In the genomic region with DNA sequence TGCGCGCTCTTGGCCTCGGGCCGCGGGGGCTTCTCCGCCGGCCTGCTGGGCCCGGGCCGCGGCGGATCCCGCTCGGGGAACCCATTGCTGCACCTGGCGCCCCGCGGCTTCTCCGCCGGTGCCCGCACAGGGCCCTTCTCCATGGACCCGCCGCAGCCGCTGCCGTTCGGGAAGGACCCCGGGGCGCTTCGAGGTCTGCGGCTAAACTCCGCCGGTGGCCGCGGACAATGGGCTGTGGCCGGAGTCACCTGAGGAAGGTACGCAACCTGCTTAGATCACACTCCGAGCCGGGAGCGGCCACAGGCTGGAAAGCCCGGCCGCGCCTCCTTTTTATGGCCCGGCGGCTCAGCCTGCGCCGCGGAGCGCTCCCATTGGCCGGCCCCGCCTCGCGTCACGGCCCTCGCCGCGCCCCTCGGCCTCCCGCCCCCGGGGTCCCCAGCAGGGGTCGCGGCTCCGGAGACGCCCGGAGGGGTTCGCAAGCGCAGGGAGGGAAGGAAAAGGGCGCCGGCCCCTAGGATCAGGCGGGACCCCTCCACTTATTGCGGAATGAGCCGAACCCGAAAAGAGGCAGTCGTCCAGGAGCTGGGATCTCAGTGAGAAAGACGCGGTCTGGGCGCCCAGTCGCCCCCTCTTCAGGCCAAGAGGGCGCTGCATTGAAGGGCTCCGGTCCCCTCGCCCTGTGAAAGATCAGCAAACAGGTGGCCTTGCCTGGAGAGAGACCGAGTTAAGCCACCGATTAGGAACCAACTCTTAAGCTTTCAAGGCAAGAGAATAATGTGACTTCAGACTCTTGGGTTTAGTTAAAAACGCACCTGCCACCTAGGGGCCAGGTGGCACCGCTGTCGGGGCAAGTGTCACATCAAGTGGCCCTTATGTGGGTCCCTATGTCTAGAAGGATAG, we compare ENCODE assay signal across 8 cellular contexts. TPM values are rescaled to one million over a fixed set of nuclear protein-coding genes. Genes with fewer than 3 reads are reported as not detected.
DNase-seq lines count a peak whose midpoint lies in the region; ATAC-seq, FAIRE-seq and TF ChIP-seq lines count a peak whose summit lies in the region.

A gene with protein sequence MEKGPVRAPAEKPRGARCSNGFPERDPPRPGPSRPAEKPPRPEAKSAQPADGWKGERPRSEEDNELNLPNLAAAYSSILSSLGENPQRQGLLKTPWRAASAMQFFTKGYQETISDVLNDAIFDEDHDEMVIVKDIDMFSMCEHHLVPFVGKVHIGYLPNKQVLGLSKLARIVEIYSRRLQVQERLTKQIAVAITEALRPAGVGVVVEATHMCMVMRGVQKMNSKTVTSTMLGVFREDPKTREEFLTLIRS (minus strand): TSS at position 306 of the 900 bp plus-strand sequence. CDS start 163 bp downstream, at position 143.

- H3K27ac ChIP-seq in OCI-LY1 (ENCODE audit: low read depth, low read length, poor library complexity, severe bottlenecking) (peak within 1 kb of the TSS; percentile 27), fibroblast of lung (ENCODE audit: insufficient read depth, low read length) (no peak within 1 kb of the TSS), stomach (peak within 1 kb of the TSS; percentile 85 to 98 (median 88))

- H3K27ac Mint-ChIP-seq in nephron = peak within 1 kb of the TSS in 1 of 3 experiments; percentile 44

- peak; percentile 84 for ATAC-seq in GM21360 (IDR thresholded peaks at IDR 0.05; ENCODE audit: unreplicated experiment)

- H3K4me1 Mint-ChIP-seq in nephron = peaks cover 10% of the 10 kb centered on the region

- no peaks in the 10 kb centered on the region for H3K36me3 ChIP-seq in OCI-LY1 (ENCODE audit: insufficient read depth, low read length)
- H3K36me3 ChIP-seq in fibroblast of lung (ENCODE audit: control insufficient read depth, insufficient read depth, low read length) = no peaks in the 10 kb centered on the region
- H3K36me3 ChIP-seq in stomach = no peaks in the 10 kb centered on the region

- H3F3A ChIP-seq in OCI-LY1 (ENCODE audit: insufficient read depth, low read length) = no peaks in the 10 kb centered on the region

- no peaks in the 10 kb centered on the region for H3K36me3 Mint-ChIP-seq in nephron (ENCODE audit: low read depth)

- FAIRE-seq in HTR-8/SVneo (lab: Jason Lieb, UNC) = peak; percentile 97

- TF ChIP-seq POLR2A in stomach (IDR thresholded peaks at IDR 0.05) = peak in 1 of 4 donors; percentile 39

- no peaks in the 10 kb centered on the region for H4K20me1 ChIP-seq in OCI-LY1 (ENCODE audit: insufficient read depth, low read length)
- H4K20me1 ChIP-seq in fibroblast of lung (ENCODE audit: control insufficient read depth, extremely low read depth, insufficient read depth, low read length) = no peaks in the 10 kb centered on the region

- H3K9me3 Mint-ChIP-seq in nephron = no peaks in the 10 kb centered on the region

- DNase-seq in D341Med (ENCODE audit: low spot score) = peak; percentile 93
- DNase-seq in HTR-8/SVneo (ENCODE audit: insufficient read length, low spot score) = peak; percentile 91
- peak; percentile 84 for DNase-seq in activated T-cell treated with anti-CD3 and anti-CD28 coated beads, Interleukin-2, amount 50 U/mL, for 1 hour
- DNase-seq in fibroblast of lung (ENCODE audit: low read depth in 2 of 2) = peak; percentile 28 to 35
- peak; percentile 86 for DNase-seq in stomach

- WGBS in stomach, 5 donors = 0 to 1% (median 1%) methylated on average over 37 to 83 of the region's 83 CpGs

- no peaks in the 10 kb centered on the region for H3K27me3 ChIP-seq in OCI-LY1 (ENCODE audit: insufficient read depth, low read length)
- no peaks in the 10 kb centered on the region for H3K27me3 ChIP-seq in fibroblast of lung (ENCODE audit: control insufficient read depth, insufficient read depth, low read length)
- H3K27me3 ChIP-seq in stomach = no peaks in the 10 kb centered on the region

- H3K4me3 ChIP-seq in OCI-LY1 (ENCODE audit: low read depth, low read length, poor library complexity, severe bottlenecking) (peak within 1 kb of the TSS; percentile 89), fibroblast of lung (replicated peaks in 1 of 4; ENCODE audit: control extremely low read depth in 1 of 4, insufficient read depth in 1 of 4, low read depth in 3 of 4, low read length in 4 of 4) (peak within 1 kb of the TSS; percentile 60 to 79 (median 72)), stomach (peak within 1 kb of the TSS; percentile 56 to 96 (median 74))

- peak; percentile 89 for TF ChIP-seq CTCF in OCI-LY1 (IDR thresholded peaks at IDR 0.05; ENCODE audit: low read length)
- peak; percentile 5 to 23 for TF ChIP-seq CTCF in fibroblast of lung (conservative IDR thresholded peaks at IDR 0.05 in 1 of 2, IDR thresholded peaks at IDR 0.05 in 1 of 2; ENCODE audit: low read depth in 1 of 2, low read length in 2 of 2)
- TF ChIP-seq CTCF in nephron (IDR thresholded peaks at IDR 0.05; ENCODE audit: unreplicated experiment in 3 of 3) = peak; percentile 51 to 75 (median 56)
- peak in 4 of 7 experiments; percentile 13 to 57 (median 47) for TF ChIP-seq CTCF in stomach (IDR thresholded peaks at IDR 0.05)

- H3K79me2 ChIP-seq in OCI-LY1 (ENCODE audit: insufficient read depth, low read length) = no peaks in the 10 kb centered on the region
- no peaks in the 10 kb centered on the region for H3K79me2 ChIP-seq in fibroblast of lung (ENCODE audit: control insufficient read depth, insufficient read depth, low read length)

- peaks cover 44% of the 10 kb centered on the region for H3K27me3 Mint-ChIP-seq in nephron (ENCODE audit: low read depth)

- peak within 1 kb of the TSS; percentile 73 for H3K9ac ChIP-seq in OCI-LY1 (ENCODE audit: low read length)
- H3K9ac ChIP-seq in fibroblast of lung (ENCODE audit: insufficient read depth, low read length) = peak within 1 kb of the TSS; percentile 71

- peak within 1 kb of the TSS; percentile 85 to 88 (median 86) for H3K4me3 Mint-ChIP-seq in nephron

- H3K9me3 ChIP-seq in OCI-LY1 (ENCODE audit: low read length) (no peaks in the 10 kb centered on the region), fibroblast of lung (ENCODE audit: control insufficient read depth, insufficient read depth, low read depth, low read length) (no peaks in the 10 kb centered on the region), stomach (no peaks in the 10 kb centered on the region)

- H3K9me2 ChIP-seq in OCI-LY1 (ENCODE audit: low read depth, low read length) = no peaks in the 10 kb centered on the region

- peaks cover 13% of the 10 kb centered on the region for H3K4me1 ChIP-seq in OCI-LY1 (ENCODE audit: insufficient read depth, low read length, severe bottlenecking)
- peaks cover 2% of the 10 kb centered on the region for H3K4me1 ChIP-seq in fibroblast of lung (ENCODE audit: control insufficient read depth, extremely low read depth, insufficient read depth, low read length)
- H3K4me1 ChIP-seq in stomach = peaks cover 6 to 26% (median 20%) of the 10 kb centered on the region in 4 donors

- intact Hi-C loops in stomach (cut with DNase I; ENCODE audit: low total_unique reads) = no loop called here

- TF ChIP-seq EP300 in stomach (IDR thresholded peaks at IDR 0.05) = no peak

- peak within 1 kb of the TSS; percentile 31; the same call in 1 of the 2 replicates for H2AFZ ChIP-seq in OCI-LY1 (ENCODE audit: low read length)
- peak within 1 kb of the TSS; percentile 70 for H2AFZ ChIP-seq in fibroblast of lung (ENCODE audit: low read length)

- peak within 1 kb of the TSS; percentile 82 for H3K4me2 ChIP-seq in OCI-LY1 (ENCODE audit: low read length)
- H3K4me2 ChIP-seq in fibroblast of lung (ENCODE audit: extremely low read depth, insufficient read depth, low read length) = peak within 1 kb of the TSS; percentile 99

RNA-seq across cellular contexts. Expression of the gene that starts here (rescaled TPM):
- total RNA-seq in fibroblast of lung (1.5 and 6.4 TPM in 2 replicates), stomach (10 to 100 TPM in 3 of 5 donors, 1 to 10 TPM in 1, under 1 TPM in 1; 0.58 to 52.1 (median 12.7) TPM)
- polyA plus RNA-seq in fibroblast of lung (1.3 and 3.0 TPM in 2 replicates), stomach (10 to 100 TPM in 2 of 3 donors, 1 to 10 TPM in 1; 8.0 to 10.5 (median 10.3) TPM)
- 0.94 and 2.0 TPM in 2 replicates for polyA plus RNA-seq in fibroblast of lung (2012)
- polyA minus RNA-seq in fibroblast of lung (ENCODE audit: low replicate concordance) = 0.16 and 1.0 TPM in 2 replicates

Comparison
In these comparisons a context has a peak if more than half of its experiments do, and no peak if none do; other contexts are left out.
1. DNase-seq: peak in every context shown above with its lines; median percentile 93 in D341Med; 91 in HTR-8/SVneo; 86 in stomach; 84 in activated T-cell treated with anti-CD3 and anti-CD28 coated beads, Interleukin-2, amount 50 U/mL, for 1 hour; 32 in fibroblast of lung.
2. CTCF ChIP-seq: peak in every context shown above with its lines; median percentile 89 in OCI-LY1; 56 in nephron; 47 in stomach; 14 in fibroblast of lung.